Comparison of ENCODE assay signal across 21 cellular contexts in genomic region chr18:79197531-79197930, GRCh38.
A peak's percentile ranks its signal among the peaks of the same experiment; 100 is the strongest.
DNase-seq lines count a peak whose midpoint lies in the region; ATAC-seq and TF ChIP-seq lines count a peak whose summit lies in the region.
"Had no signal": no experiment of that assay in that cellular context is flagged by ENCODE, and none has a peak within 500 bp of the region (broad histone marks: within the 10 kb centered on the region; RNA-seq: fewer than 3 reads in every experiment).

No MANE protein-coding gene starts in this region.

- no peaks in the 10 kb centered on the region for H3K4me1 Mint-ChIP-seq in stimulated activated memory B cell treated with anti-CD40 and anti-IgM and Interleukin-4, amounts not matched to agents 10 μg/mL and 1 μg/mL and 100 μg/mL, for 72 hours
- H3K4me1 Mint-ChIP-seq: neural progenitor cell had no signal

- H3K4me3 ChIP-seq in heart left ventricle = no peak overlapping the region
- H3K4me3 ChIP-seq: adrenal gland, colonic mucosa, esophagus muscularis mucosa, gastroesophageal sphincter, lung, neural progenitor cell, prostate gland had no signal

- no peak for TF ChIP-seq POLR2A in heart left ventricle (IDR thresholded peaks at IDR 0.05)

- H3K4me1 ChIP-seq in heart left ventricle = no peaks in the 10 kb centered on the region
- H3K4me1 ChIP-seq: adrenal gland, colonic mucosa, esophagus muscularis mucosa, gastroesophageal sphincter, neural progenitor cell, prostate gland had no signal

- H3K4me3 Mint-ChIP-seq in stimulated activated memory B cell treated with anti-CD40 and anti-IgM and Interleukin-4, amounts not matched to agents 10 μg/mL and 1 μg/mL and 100 μg/mL, for 72 hours = no peak overlapping the region
- H3K4me3 Mint-ChIP-seq: neural progenitor cell had no signal

- no peak for ATAC-seq in GM21717 (IDR thresholded peaks at IDR 0.05; ENCODE audit: unreplicated experiment)
- no peak for ATAC-seq in stimulated activated memory B cell treated with anti-CD40 and anti-IgM and Interleukin-4, amounts not matched to agents 10 μg/mL and 1 μg/mL and 100 μg/mL, for 72 hours
- ATAC-seq in heart left ventricle = no peak
- ATAC-seq: gastroesophageal sphincter had no signal

- H3K9me3 ChIP-seq in heart left ventricle = no peaks in the 10 kb centered on the region
- H3K9me3 ChIP-seq: adrenal gland, colonic mucosa, esophagus muscularis mucosa, gastroesophageal sphincter, prostate gland had no signal

- H3K36me3 ChIP-seq in heart left ventricle = peaks cover 0 to 38% (median 26%) of the 10 kb centered on the region in 9 donors
- H3K36me3 ChIP-seq: colonic mucosa, neural progenitor cell, prostate gland had no signal

- H3K27ac ChIP-seq in heart left ventricle = no peak overlapping the region
- H3K27ac ChIP-seq: adrenal gland, C4-2B, colonic mucosa, esophagus muscularis mucosa, gastroesophageal sphincter, neural progenitor cell, prostate gland had no signal

- no peak for TF ChIP-seq CTCF in heart left ventricle (IDR thresholded peaks at IDR 0.05)

- intact Hi-C loops in heart left ventricle (cut with DNase I) = no loop called here

- H3K27me3 Mint-ChIP-seq in stimulated activated memory B cell treated with anti-CD40 and anti-IgM and Interleukin-4, amounts not matched to agents 10 μg/mL and 1 μg/mL and 100 μg/mL, for 72 hours = no peaks in the 10 kb centered on the region

- DNase-seq in DMS53 treated with DMSO at 0.1 percent for 48 hours (lab: John Stamatoyannopoulos, UW; ENCODE audit: unreplicated experiment) = peak; percentile 93
- DNase-seq in NCI-H146 treated with DMSO at 0.1 percent for 48 hours (lab: John Stamatoyannopoulos, UW; ENCODE audit: unreplicated experiment) = peak; percentile 100
- DNase-seq in NCI-H345 (lab: John Stamatoyannopoulos, UW) = peak; percentile 72
- DNase-seq in SHP77 treated with DMSO at 0.1 percent for 48 hours (lab: John Stamatoyannopoulos, UW) = peak; percentile 32
- DNase-seq in heart left ventricle = no peak
- DNase-seq: activated T-cell treated with anti-CD3 and anti-CD28 coated beads, Interleukin-2, amount 50 U/mL, for 1 hour; adrenal gland; colonic mucosa; GF-D8; KG1; NCI-H82; Right ventricle myocardium superior; SW 1271 had no signal

- H3K27ac Mint-ChIP-seq in stimulated activated memory B cell treated with anti-CD40 and anti-IgM and Interleukin-4, amounts not matched to agents 10 μg/mL and 1 μg/mL and 100 μg/mL, for 72 hours = no peak overlapping the region
- H3K27ac Mint-ChIP-seq: neural progenitor cell had no signal

- H3K36me3 Mint-ChIP-seq in stimulated activated memory B cell treated with anti-CD40 and anti-IgM and Interleukin-4, amounts not matched to agents 10 μg/mL and 1 μg/mL and 100 μg/mL, for 72 hours = peaks cover 13% of the 10 kb centered on the region

- H3K9me3 Mint-ChIP-seq in stimulated activated memory B cell treated with anti-CD40 and anti-IgM and Interleukin-4, amounts not matched to agents 10 μg/mL and 1 μg/mL and 100 μg/mL, for 72 hours = no peaks in the 10 kb centered on the region

- WGBS in heart left ventricle, 4 donors = 91 to 94% (median 92%) methylated on average over 4 of the region's 4 CpGs

- no peaks in the 10 kb centered on the region for H3K27me3 ChIP-seq in heart left ventricle
- H3K27me3 ChIP-seq: adrenal gland, colonic mucosa, esophagus muscularis mucosa, gastroesophageal sphincter, neural progenitor cell had no signal

Comparison
In these comparisons a context has a peak if more than half of its experiments do, and no peak if none do; other contexts are left out.
1. DNase-seq: peak in DMS53 treated with DMSO at 0.1 percent for 48 hours (single experiment), NCI-H146 treated with DMSO at 0.1 percent for 48 hours (single experiment), NCI-H345 (single experiment) and SHP77 treated with DMSO at 0.1 percent for 48 hours (single experiment); none in heart left ventricle (0 of 5).